Comparison of ENCODE assay signal across 2 cellular contexts in genomic region chr11:71449596-71449995, GRCh38.
TF ChIP-seq lines count a peak whose summit lies in the region.

No MANE protein-coding gene starts in this region.

TF ChIP-seq in SK-N-SH, 30 proteins besides CTCF, POLR2A, EP300 and RAD21 (continued from another document):
- TF ChIP-seq ZBTB33 (IDR thresholded peaks at IDR 0.05; ENCODE audit: borderline replicate concordance, low read depth) (no peak), REST (IDR thresholded peaks at IDR 0.05; ENCODE audit: low read depth, low read length) (no peak), FOXM1 (IDR thresholded peaks at IDR 0.05; ENCODE audit: low read depth) (no peak), ELF1 (IDR thresholded peaks at IDR 0.05) (no peak), NRF1 (IDR thresholded peaks at IDR 0.05; ENCODE audit: low read depth, low read length) (no peak), FOSL2 (IDR thresholded peaks at IDR 0.05; ENCODE audit: borderline replicate concordance, low read depth) (no peak), NFIC (IDR thresholded peaks at IDR 0.05; ENCODE audit: borderline replicate concordance) (no peak), MXI1 (IDR thresholded peaks at IDR 0.05; ENCODE audit: low read depth, low read length) (no peak)

TF ChIP-seq in SK-N-SH treated with all-trans-retinoic acid at 6 μM for 48 hours, 23 proteins besides CTCF, POLR2A, EP300 and RAD21 (continued from another document):
- TF ChIP-seq, protein P1, sequence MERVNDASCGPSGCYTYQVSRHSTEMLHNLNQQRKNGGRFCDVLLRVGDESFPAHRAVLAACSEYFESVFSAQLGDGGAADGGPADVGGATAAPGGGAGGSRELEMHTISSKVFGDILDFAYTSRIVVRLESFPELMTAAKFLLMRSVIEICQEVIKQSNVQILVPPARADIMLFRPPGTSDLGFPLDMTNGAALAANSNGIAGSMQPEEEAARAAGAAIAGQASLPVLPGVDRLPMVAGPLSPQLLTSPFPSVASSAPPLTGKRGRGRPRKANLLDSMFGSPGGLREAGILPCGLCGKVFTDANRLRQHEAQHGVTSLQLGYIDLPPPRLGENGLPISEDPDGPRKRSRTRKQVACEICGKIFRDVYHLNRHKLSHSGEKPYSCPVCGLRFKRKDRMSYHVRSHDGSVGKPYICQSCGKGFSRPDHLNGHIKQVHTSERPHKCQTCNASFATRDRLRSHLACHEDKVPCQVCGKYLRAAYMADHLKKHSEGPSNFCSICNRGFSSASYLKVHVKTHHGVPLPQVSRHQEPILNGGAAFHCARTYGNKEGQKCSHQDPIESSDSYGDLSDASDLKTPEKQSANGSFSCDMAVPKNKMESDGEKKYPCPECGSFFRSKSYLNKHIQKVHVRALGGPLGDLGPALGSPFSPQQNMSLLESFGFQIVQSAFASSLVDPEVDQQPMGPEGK (CRISPR knock-in tag; IDR thresholded peaks at IDR 0.05; ENCODE audit: borderline replicate concordance), result no peak
- TF ChIP-seq ARNTL (CRISPR knock-in tag; IDR thresholded peaks at IDR 0.05; ENCODE audit: borderline replicate concordance, low read depth) (no peak), SNAI2 (CRISPR knock-in tag; IDR thresholded peaks at IDR 0.05) (no peak), TCF4 (CRISPR knock-in tag; IDR thresholded peaks at IDR 0.05; ENCODE audit: borderline replicate concordance) (no peak), ZNF70 (CRISPR knock-in tag; IDR thresholded peaks at IDR 0.05) (no peak), ZFP3 (CRISPR knock-in tag; IDR thresholded peaks at IDR 0.05) (no peak), BACH2 (CRISPR knock-in tag; IDR thresholded peaks at IDR 0.05; ENCODE audit: borderline replicate concordance) (no peak), CSDC2 (CRISPR knock-in tag; IDR thresholded peaks at IDR 0.05) (no peak), ZNF565 (CRISPR knock-in tag; conservative IDR thresholded peaks at IDR 0.05; ENCODE audit: low read depth) (no peak), PPARA (CRISPR knock-in tag; IDR thresholded peaks at IDR 0.05; ENCODE audit: borderline replicate concordance) (no peak), ZC3H10 (CRISPR knock-in tag; IDR thresholded peaks at IDR 0.05) (no peak), GLIS3 (CRISPR knock-in tag; IDR thresholded peaks at IDR 0.05) (no peak), CSRNP3 (CRISPR knock-in tag; IDR thresholded peaks at IDR 0.05) (no peak)
- TF ChIP-seq, protein P2, sequence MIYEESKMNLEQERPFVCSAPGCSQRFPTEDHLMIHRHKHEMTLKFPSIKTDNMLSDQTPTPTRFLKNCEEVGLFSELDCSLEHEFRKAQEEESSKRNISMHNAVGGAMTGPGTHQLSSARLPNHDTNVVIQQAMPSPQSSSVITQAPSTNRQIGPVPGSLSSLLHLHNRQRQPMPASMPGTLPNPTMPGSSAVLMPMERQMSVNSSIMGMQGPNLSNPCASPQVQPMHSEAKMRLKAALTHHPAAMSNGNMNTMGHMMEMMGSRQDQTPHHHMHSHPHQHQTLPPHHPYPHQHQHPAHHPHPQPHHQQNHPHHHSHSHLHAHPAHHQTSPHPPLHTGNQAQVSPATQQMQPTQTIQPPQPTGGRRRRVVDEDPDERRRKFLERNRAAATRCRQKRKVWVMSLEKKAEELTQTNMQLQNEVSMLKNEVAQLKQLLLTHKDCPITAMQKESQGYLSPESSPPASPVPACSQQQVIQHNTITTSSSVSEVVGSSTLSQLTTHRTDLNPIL (CRISPR knock-in tag; IDR thresholded peaks at IDR 0.05; ENCODE audit: low read depth), result no peak
- TF ChIP-seq, protein P3, sequence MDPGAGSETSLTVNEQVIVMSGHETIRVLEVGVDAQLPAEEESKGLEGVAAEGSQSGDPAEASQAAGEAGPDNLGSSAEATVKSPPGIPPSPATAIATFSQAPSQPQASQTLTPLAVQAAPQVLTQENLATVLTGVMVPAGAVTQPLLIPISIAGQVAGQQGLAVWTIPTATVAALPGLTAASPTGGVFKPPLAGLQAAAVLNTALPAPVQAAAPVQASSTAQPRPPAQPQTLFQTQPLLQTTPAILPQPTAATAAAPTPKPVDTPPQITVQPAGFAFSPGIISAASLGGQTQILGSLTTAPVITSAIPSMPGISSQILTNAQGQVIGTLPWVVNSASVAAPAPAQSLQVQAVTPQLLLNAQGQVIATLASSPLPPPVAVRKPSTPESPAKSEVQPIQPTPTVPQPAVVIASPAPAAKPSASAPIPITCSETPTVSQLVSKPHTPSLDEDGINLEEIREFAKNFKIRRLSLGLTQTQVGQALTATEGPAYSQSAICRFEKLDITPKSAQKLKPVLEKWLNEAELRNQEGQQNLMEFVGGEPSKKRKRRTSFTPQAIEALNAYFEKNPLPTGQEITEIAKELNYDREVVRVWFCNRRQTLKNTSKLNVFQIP (CRISPR knock-in tag; IDR thresholded peaks at IDR 0.05; ENCODE audit: borderline replicate concordance, low read depth), result no peak
